14 cellular contexts compared by ENCODE assay signal in the genomic region with DNA sequence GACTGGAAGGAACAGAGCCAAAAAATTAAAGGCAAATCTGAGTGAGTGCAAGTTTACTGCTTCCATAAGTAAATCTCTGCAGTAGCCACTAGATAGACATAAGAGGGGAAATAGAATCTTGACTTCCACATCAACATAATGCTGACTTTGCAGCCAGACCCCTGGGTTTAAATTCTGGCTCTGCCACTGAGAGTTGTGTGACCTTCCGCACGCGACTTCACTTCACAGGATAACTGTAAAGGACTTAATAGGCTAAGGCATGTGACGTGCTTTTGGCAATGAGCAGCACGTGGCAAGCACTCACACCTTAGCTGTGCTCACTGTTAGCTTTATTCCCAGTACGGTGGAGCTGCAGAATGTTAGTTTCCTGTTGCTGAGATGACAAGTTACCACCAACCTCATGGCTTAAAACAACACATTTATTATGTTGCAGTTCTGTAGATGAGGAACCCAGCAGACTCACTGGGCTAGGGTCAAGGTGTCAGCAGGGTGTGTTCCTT.
"Had no signal": no experiment of that assay in that cellular context is flagged by ENCODE, and none has a peak within 500 bp of the region (broad histone marks: within the 10 kb centered on the region; RNA-seq: fewer than 3 reads in every experiment).

No MANE protein-coding gene starts in this region.

- DNase-seq: activated CD4-positive, alpha-beta T cell treated with anti-CD3 and anti-CD28 coated beads for 1 hour; activated gamma-delta T cell; activated T-cell treated with anti-CD3 and anti-CD28 coated beads, Interleukin-2, amount 50 U/mL, for 1 hour; cortex of kidney; effector CD8-positive, alpha-beta T cell; heart right ventricle; left lung; ovary; stimulated activated CD4-positive, alpha-beta T cell treated with anti-CD3 and anti-CD28 coated beads, Interleukin-4, amount 100 ng/mL, for 24 hours; thyroid gland had no signal

- FAIRE-seq: astrocyte, frontal cortex, keratinocyte, urothelium cell line had no signal

- ATAC-seq: heart right ventricle, left lung had no signal

- H3K4me3 ChIP-seq: heart right ventricle, left lung, ovary, thyroid gland had no signal

- H3K27me3 ChIP-seq: heart right ventricle, left lung, ovary, thyroid gland had no signal

- H3K36me3 ChIP-seq: ovary, thyroid gland had no signal
